ENCODE assay signal across 8 cellular contexts in genomic region chr10:35194906-35195305, GRCh38.
DNase-seq lines count a peak whose midpoint lies in the region; ATAC-seq, FAIRE-seq and TF ChIP-seq lines count a peak whose summit lies in the region.

No MANE protein-coding gene starts in this region.

- H3K27ac ChIP-seq in RWPE2 (ENCODE audit: poor library complexity, severe bottlenecking): peak overlapping the region; percentile 84
- H3K27ac ChIP-seq in caudate nucleus (ENCODE audit: low read depth, low read length): peak overlapping the region; percentile 97
- peak overlapping the region; percentile 96 for H3K27ac ChIP-seq in muscle layer of duodenum (ENCODE audit: low read length)

- H3K4me3 ChIP-seq in RWPE2 (ENCODE audit: severe bottlenecking) (no peak overlapping the region), muscle layer of duodenum (ENCODE audit: low read depth in 1 of 2, low read length in 2 of 2) (peak overlapping the region; percentile 39 to 77)

- H3K27me3 ChIP-seq in RWPE2 (ENCODE audit: insufficient read depth, poor library complexity, severe bottlenecking): no peaks in the 10 kb centered on the region
- H3K27me3 ChIP-seq in muscle layer of duodenum (ENCODE audit: low read depth, low read length): no peaks in the 10 kb centered on the region

- no peak for TF ChIP-seq CTCF in RWPE2 (IDR thresholded peaks at IDR 0.05; ENCODE audit: poor library complexity, severe bottlenecking)

- H3K4me1 ChIP-seq in RWPE2 (ENCODE audit: insufficient read depth, poor library complexity, severe bottlenecking): peaks cover 10% of the 10 kb centered on the region
- no peaks in the 10 kb centered on the region for H3K4me1 ChIP-seq in muscle layer of duodenum (ENCODE audit: control insufficient read depth in 1 of 2, insufficient read depth in 2 of 2, low read length in 2 of 2)

- DNase-seq in H54 (ENCODE audit: insufficient read length, low spot score): no peak
- no peak for DNase-seq in RWPE2 (ENCODE audit: low spot score)
- DNase-seq in caudate nucleus (lab: John Stamatoyannopoulos, UW): peak in 1 of 61 donors; percentile 12
- no peak for DNase-seq in left colon
- no peak for DNase-seq in iPS-NIHi7 (ENCODE audit: extremely low spot score)
- no peak for DNase-seq in RPMI8226
- no peak for DNase-seq in occipital lobe (lab: John Stamatoyannopoulos, UW)

- intact Hi-C loops in left colon (cut with DNase I, micrococcal nuclease): no loop called here

- ATAC-seq in RWPE2 (ENCODE audit: low read depth): no peak
- ATAC-seq in left colon: no peak

- no peaks in the 10 kb centered on the region for H3K9me3 ChIP-seq in RWPE2 (ENCODE audit: severe bottlenecking)
- H3K9me3 ChIP-seq in muscle layer of duodenum (ENCODE audit: control insufficient read depth in 1 of 2, low read length in 2 of 2): no peaks in the 10 kb centered on the region

- no peak for TF ChIP-seq POLR2A in H54 (IDR thresholded peaks at IDR 0.05; ENCODE audit: low read depth, low read length)

- no peaks in the 10 kb centered on the region for H3K36me3 ChIP-seq in RWPE2 (ENCODE audit: low read depth)
- no peaks in the 10 kb centered on the region for H3K36me3 ChIP-seq in muscle layer of duodenum (ENCODE audit: control insufficient read depth in 1 of 2, insufficient read depth in 2 of 2, low read length in 2 of 2)

- peak; percentile 70 for FAIRE-seq in H54 (lab: Jason Lieb, UNC)
